12 cellular contexts compared by ENCODE assay signal in the genomic region with DNA sequence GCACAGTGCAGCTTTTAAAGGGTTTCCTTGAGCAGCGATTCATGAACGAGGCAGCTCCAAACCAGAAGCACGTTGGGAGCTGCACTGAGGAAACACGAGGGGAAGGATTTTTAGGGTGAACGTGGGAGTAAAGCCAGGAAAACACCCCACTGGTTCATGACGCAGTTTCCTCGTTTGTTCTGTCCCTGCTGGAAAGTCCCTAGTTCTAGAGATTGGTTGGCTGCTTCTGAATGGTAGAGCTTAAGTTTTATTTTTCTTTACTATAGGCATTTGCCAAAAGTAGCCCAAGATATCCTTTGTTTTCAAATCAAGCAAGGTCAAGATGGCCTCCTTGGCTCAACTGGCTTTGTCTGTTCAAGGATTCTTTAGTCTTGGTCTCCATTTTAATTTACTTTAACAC.
DNase-seq lines count a peak whose midpoint lies in the region; ATAC-seq, FAIRE-seq and TF ChIP-seq lines count a peak whose summit lies in the region.
"Had no signal": no experiment of that assay in that cellular context is flagged by ENCODE, and none has a peak within 500 bp of the region (broad histone marks: within the 10 kb centered on the region; RNA-seq: fewer than 3 reads in every experiment).

No MANE protein-coding gene starts in this region.

- peak; percentile 14 for DNase-seq in A673 (ENCODE audit: low spot score)
- no peak for DNase-seq in GM12891 (ENCODE audit: insufficient read length, low spot score)
- DNase-seq in activated T-cell treated with anti-CD3 and anti-CD28 coated beads, Interleukin-2, amount 50 U/mL, for 72 hours = peak; percentile 33 to 44
- peak; percentile 77 for DNase-seq in naive B cell
- DNase-seq in iPS-NIHi7 (ENCODE audit: extremely low spot score) = no peak
- DNase-seq in NK-92 (lab: John Stamatoyannopoulos, UW; ENCODE audit: unreplicated experiment) = no peak
- DNase-seq: BE2C, left colon, small intestine had no signal

- H3K36me3 Mint-ChIP-seq in activated T-cell treated with anti-CD3 and anti-CD28 coated beads, Interleukin-2, amount 50 U/mL, for 72 hours (ENCODE audit: insufficient read depth in 2 of 2) = peaks cover 11 to 46% of the 10 kb centered on the region in 2 donors
- peaks cover 32 to 55% of the 10 kb centered on the region in 2 donors for H3K36me3 Mint-ChIP-seq in naive B cell

- BruUV-seq in A673 (replicated peaks; lab: Mats Ljungman, UMichigan) = no TSS peak

- peak overlapping the region; percentile 96 for H3K27ac Mint-ChIP-seq in activated T-cell treated with anti-CD3 and anti-CD28 coated beads, Interleukin-2, amount 50 U/mL, for 72 hours
- H3K27ac Mint-ChIP-seq in naive B cell = peak overlapping the region; percentile 98 to 100 (median 99)

- no peaks in the 10 kb centered on the region for H3K27me3 ChIP-seq in A673 (replicated peaks; ENCODE audit: insufficient read depth, low read depth, low read length, poor library complexity)
- H3K27me3 ChIP-seq: BE2C had no signal

- ATAC-seq in activated T-cell treated with anti-CD3 and anti-CD28 coated beads, Interleukin-2, amount 50 U/mL, for 72 hours (replicated peaks in 1 of 2) = peak; percentile 71 to 78
- peak; percentile 42 to 63 for ATAC-seq in naive B cell (ENCODE audit: low read depth in 2 of 2)
- ATAC-seq in GM19463 (IDR thresholded peaks at IDR 0.05; ENCODE audit: unreplicated experiment) = no peak
- no peak for ATAC-seq in HG02610 (IDR thresholded peaks at IDR 0.05; ENCODE audit: unreplicated experiment)
- ATAC-seq: left colon had no signal

- no peaks in the 10 kb centered on the region for H3K27me3 Mint-ChIP-seq in activated T-cell treated with anti-CD3 and anti-CD28 coated beads, Interleukin-2, amount 50 U/mL, for 72 hours (ENCODE audit: low read depth)
- no peaks in the 10 kb centered on the region for H3K27me3 Mint-ChIP-seq in naive B cell

- CTCF ChIA-PET in A673 (lab: Charles Lee) = no interaction called here

- TF ChIP-seq CTCF in A673 (conservative IDR thresholded peaks at IDR 0.05; ENCODE audit: low read depth, low read length) = no peak

- H3K4me1 ChIP-seq in A673 (ENCODE audit: insufficient read depth, low read length, poor library complexity, severe bottlenecking) = peaks cover 3% of the 10 kb centered on the region
- H3K4me1 ChIP-seq: BE2C had no signal

- peak overlapping the region; percentile 43 to 63 for H3K4me3 Mint-ChIP-seq in activated T-cell treated with anti-CD3 and anti-CD28 coated beads, Interleukin-2, amount 50 U/mL, for 72 hours
- H3K4me3 Mint-ChIP-seq in naive B cell = peak overlapping the region in 7 of 8 donors; percentile 57 to 93 (median 85)

- POLR2A ChIA-PET in A673 (lab: Charles Lee; ENCODE audit: low non-redundant PET) = no interaction called here

- peaks cover 58% of the 10 kb centered on the region for H3K4me1 Mint-ChIP-seq in activated T-cell treated with anti-CD3 and anti-CD28 coated beads, Interleukin-2, amount 50 U/mL, for 72 hours (ENCODE audit: low read depth)
- peaks cover 61 to 88% (median 66%) of the 10 kb centered on the region in 3 donors for H3K4me1 Mint-ChIP-seq in naive B cell

- peaks cover 21% of the 10 kb centered on the region for H3K36me3 ChIP-seq in A673 (ENCODE audit: insufficient read depth, low read length, poor library complexity, severe bottlenecking)

- intact Hi-C loops in A673 (cut with micrococcal nuclease; ENCODE audit: unreplicated experiment) = no loop called here

- peak; percentile 40 for FAIRE-seq in GM12891 (lab: Jason Lieb, UNC)
- FAIRE-seq: endometrium, small intestine had no signal

- H3K9me3 ChIP-seq in A673 (ENCODE audit: low read depth, low read length, poor library complexity, severe bottlenecking) = no peaks in the 10 kb centered on the region
- H3K9me3 ChIP-seq: BE2C had no signal

- no peaks in the 10 kb centered on the region for H3K9me3 Mint-ChIP-seq in activated T-cell treated with anti-CD3 and anti-CD28 coated beads, Interleukin-2, amount 50 U/mL, for 72 hours
- H3K9me3 Mint-ChIP-seq in naive B cell = peaks cover 0 to 2% (median 0%) of the 10 kb centered on the region in 7 donors

- H3K4me3 ChIP-seq in A673 (ENCODE audit: low read depth, low read length, poor library complexity, severe bottlenecking) = no peak overlapping the region

- TF ChIP-seq POLR2A in GM12891 (IDR thresholded peaks at IDR 0.05; ENCODE audit: low read depth, low read length) = no peak

- no peak overlapping the region for H3K27ac ChIP-seq in A673 (ENCODE audit: low read depth, low read length, poor library complexity, severe bottlenecking)

TF ChIP-seq in GM12891, 5 proteins besides CTCF, POLR2A, EP300 and RAD21:
- TF ChIP-seq PAX5 (IDR thresholded peaks at IDR 0.05; ENCODE audit: insufficient read depth, low read length, severe bottlenecking) (no peak), SPI1 (IDR thresholded peaks at IDR 0.05; ENCODE audit: low read depth, low read length) (no peak), POU2F2 (IDR thresholded peaks at IDR 0.05; ENCODE audit: low read depth, low read length) (no peak), POLR2AphosphoS5 (IDR thresholded peaks at IDR 0.05; ENCODE audit: low read depth, low read length) (no peak), TAF1 (IDR thresholded peaks at IDR 0.05; ENCODE audit: low read depth, low read length) (no peak; the same call in 1 of the 2 replicates)

Comparison
In these comparisons a context has a peak if more than half of its experiments do, and no peak if none do; other contexts are left out.
1. DNase-seq: peak in A673 (single experiment), activated T-cell treated with anti-CD3 and anti-CD28 coated beads, Interleukin-2, amount 50 U/mL, for 72 hours (2 of 2) and naive B cell (single experiment); none in GM12891 (single experiment), iPS-NIHi7 (single experiment) and NK-92 (single experiment).
2. ATAC-seq: peak in activated T-cell treated with anti-CD3 and anti-CD28 coated beads, Interleukin-2, amount 50 U/mL, for 72 hours (2 of 2) and naive B cell (2 of 2); none in GM19463 (single experiment) and HG02610 (single experiment).